In the genomic region with DNA sequence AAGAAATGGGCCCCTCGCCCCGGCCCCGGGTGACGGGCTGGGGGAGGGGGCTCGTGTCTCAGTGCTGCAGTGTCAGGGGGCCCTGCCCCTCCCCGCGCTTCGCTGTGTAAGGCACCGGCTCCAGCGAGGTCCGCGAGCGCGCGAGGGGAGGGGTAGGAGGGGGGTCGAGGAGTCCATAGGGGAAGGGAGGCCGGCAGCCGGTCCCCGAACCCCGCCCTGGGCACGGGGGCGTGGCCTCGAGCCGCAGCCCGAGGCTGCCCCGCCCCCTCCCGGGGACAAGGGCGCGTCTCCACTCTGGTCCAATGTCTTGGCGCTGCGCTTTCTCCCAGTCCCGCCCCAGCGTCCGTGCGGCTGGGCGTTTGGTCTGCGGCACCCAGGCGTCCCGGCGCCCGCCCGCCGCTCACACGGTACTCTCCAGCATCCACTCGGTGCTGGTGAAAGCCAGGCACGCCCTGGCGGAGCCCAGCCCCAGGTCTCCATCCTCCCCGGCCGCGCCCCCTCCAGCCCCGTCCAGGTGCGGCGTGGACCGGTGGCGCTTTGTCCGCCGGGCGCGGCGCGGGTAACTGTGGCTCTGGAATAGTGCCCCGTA, we compare ENCODE assay signal across 9 cellular contexts. TPM values are rescaled to one million over a fixed set of nuclear protein-coding genes. Genes with fewer than 3 reads are reported as not detected.
DNase-seq lines count a peak whose midpoint lies in the region; ATAC-seq and TF ChIP-seq lines count a peak whose summit lies in the region.
"Had no signal": no experiment of that assay in that cellular context is flagged by ENCODE, and none has a peak within 500 bp of the region (broad histone marks: within the 10 kb centered on the region; RNA-seq: fewer than 3 reads in every experiment).

No MANE protein-coding gene starts in this region.

- no peaks in the 10 kb centered on the region for H3K9me2 ChIP-seq in SK-N-SH

- H3K79me2 ChIP-seq in mammary epithelial cell (ENCODE audit: insufficient read depth, low read length) (no peaks in the 10 kb centered on the region), SK-N-SH (ENCODE audit: insufficient read depth) (no peaks in the 10 kb centered on the region)

- no TSS peak for BruUV-seq in mammary epithelial cell (replicated peaks; lab: Mats Ljungman, UMichigan)

- peak overlapping the region in 1 of 3 experiments; percentile 6 for H3K4me3 ChIP-seq in mammary epithelial cell (replicated peaks in 1 of 3; ENCODE audit: insufficient read depth in 1 of 3, low read depth in 2 of 3, low read length in 3 of 3)
- H3K4me3 ChIP-seq in spleen = peak overlapping the region in 5 of 8 donors; percentile 5 to 49 (median 13)
- H3K4me3 ChIP-seq in SK-N-SH (ENCODE audit: low read depth in 2 of 2, low read length in 1 of 2) = no peak overlapping the region

- no peaks in the 10 kb centered on the region for H3K9me3 Mint-ChIP-seq in activated naive CD4-positive, alpha-beta T cell treated with anti-CD3 and anti-CD28 coated beads, Interleukin-2, amount 10 ng/mL, durations not matched to agents 7 days and 5 days
- H3K9me3 Mint-ChIP-seq: T-helper 1 cell treated with Interleukin-12 subunit alpha and Interleukin-12 subunit beta and Interleukin-4 antibody, amounts not matched to agents 30 μg/mL and 1 μg/mL, for 36 hours had no signal

- in situ Hi-C loops in mammary epithelial cell (cut with MboI; ENCODE audit: low sequenced_read_pairs in 2 of 2) = no loop called here

- DNase-seq in NCI-H1436 (lab: John Stamatoyannopoulos, UW) (peak; percentile 51), mammary epithelial cell (no peak), iPS-NIHi7 (ENCODE audit: extremely low spot score) (peak; percentile 87), spleen (peak; percentile 73), SK-N-SH (no peak)
- DNase-seq in stimulated activated naive CD4-positive, alpha-beta T cell (lab: John Stamatoyannopoulos, UW) = no peak
- no peak for DNase-seq in activated naive CD4-positive, alpha-beta T cell treated with anti-CD3 and anti-CD28 coated beads, Interleukin-2, amount 10 ng/mL, durations not matched to agents 7 days and 5 days

- TF ChIP-seq RAD21 in SK-N-SH (IDR thresholded peaks at IDR 0.05; ENCODE audit: low read length) = no peak

- H3K9me3 ChIP-seq in mammary epithelial cell (replicated peaks; ENCODE audit: insufficient read depth, low read length) (no peaks in the 10 kb centered on the region), spleen (no peaks in the 10 kb centered on the region), SK-N-SH (no peaks in the 10 kb centered on the region)

- H2AFZ ChIP-seq in mammary epithelial cell (ENCODE audit: low read depth, low read length) (peak overlapping the region; percentile 63), SK-N-SH (ENCODE audit: low read depth) (no peak overlapping the region)

- H4K20me1 ChIP-seq in mammary epithelial cell (ENCODE audit: insufficient read depth, low read length) (no peaks in the 10 kb centered on the region), SK-N-SH (ENCODE audit: insufficient read depth) (no peaks in the 10 kb centered on the region)

- H3K9ac ChIP-seq in mammary epithelial cell (ENCODE audit: insufficient read depth, low read length) (no peak overlapping the region), SK-N-SH (no peak overlapping the region)

- H3K27me3 Mint-ChIP-seq in activated naive CD4-positive, alpha-beta T cell treated with anti-CD3 and anti-CD28 coated beads, Interleukin-2, amount 10 ng/mL, durations not matched to agents 7 days and 5 days = peaks cover 11% of the 10 kb centered on the region

- POLR2A ChIA-PET in SK-N-SH (lab: Yijun Ruan, JAX) = no interaction called here

- intact Hi-C loops in mammary epithelial cell (cut with micrococcal nuclease) = no loop called here
- intact Hi-C loops in spleen (cut with DNase I; ENCODE audit: low total_unique reads) = no loop called here

- peaks cover 17% of the 10 kb centered on the region for H3K27me3 ChIP-seq in mammary epithelial cell (ENCODE audit: insufficient read depth, low read length)
- H3K27me3 ChIP-seq in spleen (replicated peaks in 1 of 7) = peaks cover 0 to 39% (median 19%) of the 10 kb centered on the region in 7 donors
- no peaks in the 10 kb centered on the region for H3K27me3 ChIP-seq in SK-N-SH (ENCODE audit: insufficient read depth)

- no peak overlapping the region for H3K27ac Mint-ChIP-seq in activated naive CD4-positive, alpha-beta T cell treated with anti-CD3 and anti-CD28 coated beads, Interleukin-2, amount 10 ng/mL, durations not matched to agents 7 days and 5 days
- H3K27ac Mint-ChIP-seq: T-helper 1 cell treated with Interleukin-12 subunit alpha and Interleukin-12 subunit beta and Interleukin-4 antibody, amounts not matched to agents 30 μg/mL and 1 μg/mL, for 36 hours had no signal

- H3K4me1 ChIP-seq in mammary epithelial cell (ENCODE audit: insufficient read depth, low read length) (no peaks in the 10 kb centered on the region), spleen (peaks cover 0 to 18% (median 7%) of the 10 kb centered on the region in 6 donors), SK-N-SH (ENCODE audit: control insufficient read depth in 1 of 2, insufficient read depth in 2 of 2, low read depth in 1 of 2, low read length in 1 of 2) (no peaks in the 10 kb centered on the region)

- peaks cover 18% of the 10 kb centered on the region for H3K36me3 Mint-ChIP-seq in activated naive CD4-positive, alpha-beta T cell treated with anti-CD3 and anti-CD28 coated beads, Interleukin-2, amount 10 ng/mL, durations not matched to agents 7 days and 5 days

- H3F3A ChIP-seq in SK-N-SH (replicated peaks; ENCODE audit: insufficient read depth) = no peaks in the 10 kb centered on the region

- no peaks in the 10 kb centered on the region for H3K4me1 Mint-ChIP-seq in activated naive CD4-positive, alpha-beta T cell treated with anti-CD3 and anti-CD28 coated beads, Interleukin-2, amount 10 ng/mL, durations not matched to agents 7 days and 5 days

- no peak for ATAC-seq in GM19035 (IDR thresholded peaks at IDR 0.05; ENCODE audit: unreplicated experiment)

- CTCF ChIA-PET in mammary epithelial cell (lab: Charles Lee; ENCODE audit: low non-redundant PET) = no interaction called here
- CTCF ChIA-PET in SK-N-SH (lab: Yijun Ruan, JAX) = no interaction called here
- CTCF ChIA-PET in activated naive CD4-positive, alpha-beta T cell treated with anti-CD3 and anti-CD28 coated beads, Interleukin-2, amount 10 ng/mL, durations not matched to agents 7 days and 5 days (lab: Charles Lee) = no interaction called here

- no peak overlapping the region for H3K27ac ChIP-seq in mammary epithelial cell (ENCODE audit: insufficient read depth, low read depth, low read length)
- no peak overlapping the region for H3K27ac ChIP-seq in spleen
- no peak overlapping the region for H3K27ac ChIP-seq in SK-N-SH (ENCODE audit: low read depth in 2 of 2, low read length in 1 of 2)

- TF ChIP-seq CTCF in mammary epithelial cell (conservative IDR thresholded peaks at IDR 0.05 in 1 of 2, IDR thresholded peaks at IDR 0.05 in 1 of 2; ENCODE audit: extremely low read depth in 1 of 2, insufficient read depth in 1 of 2, low read depth in 1 of 2, low read length in 2 of 2) (no peak), spleen (IDR thresholded peaks at IDR 0.05 in 8 of 11, conservative IDR thresholded peaks at IDR 0.05 in 3 of 11) (no peak), SK-N-SH (IDR thresholded peaks at IDR 0.05) (no peak)

- no peak overlapping the region for H3K4me3 Mint-ChIP-seq in activated naive CD4-positive, alpha-beta T cell treated with anti-CD3 and anti-CD28 coated beads, Interleukin-2, amount 10 ng/mL, durations not matched to agents 7 days and 5 days
- H3K4me3 Mint-ChIP-seq: T-helper 1 cell treated with Interleukin-12 subunit alpha and Interleukin-12 subunit beta and Interleukin-4 antibody, amounts not matched to agents 30 μg/mL and 1 μg/mL, for 36 hours had no signal

- H3K4me2 ChIP-seq in mammary epithelial cell (ENCODE audit: insufficient read depth, low read depth, low read length) (peak overlapping the region; percentile 61), SK-N-SH (no peak overlapping the region)

- TF ChIP-seq POLR2A in spleen (IDR thresholded peaks at IDR 0.05) = no peak

- 23% methylated on average over 10 of the region's 62 CpGs for WGBS in mammary epithelial cell (ENCODE audit: low coverage, missing lambda C conversion rate)
- WGBS in spleen, 5 donors = 43 to 84% (median 51%) methylated on average over 44 to 62 of the region's 62 CpGs
- WGBS in SK-N-SH (ENCODE audit: low lambda C conversion rate) = 87% methylated on average over 47 of the region's 62 CpGs

- dilution Hi-C loops in mammary epithelial cell (cut with HindIII; ENCODE audit: low sequenced_read_pairs) = no loop called here

- no peak for TF ChIP-seq EP300 in SK-N-SH (IDR thresholded peaks at IDR 0.05; ENCODE audit: borderline replicate concordance in 1 of 2, low read depth in 1 of 2, low read length in 1 of 2)

- no peaks in the 10 kb centered on the region for H3K36me3 ChIP-seq in mammary epithelial cell (ENCODE audit: insufficient read depth, low read length)
- peaks cover 0 to 32% (median 6%) of the 10 kb centered on the region in 6 donors for H3K36me3 ChIP-seq in spleen
- no peaks in the 10 kb centered on the region for H3K36me3 ChIP-seq in SK-N-SH (replicated peaks in 1 of 2; ENCODE audit: control insufficient read depth in 1 of 2, insufficient read depth in 2 of 2, low read length in 1 of 2)

RNA-seq across cellular contexts. Expression of a gene that starts 11.1 kb away (rescaled TPM):
- total RNA-seq in mammary epithelial cell (not detected), spleen (not detected)
- polyA plus RNA-seq in mammary epithelial cell (not detected), spleen (not detected), SK-N-SH (2012; rRNA removed) (not detected in 2 replicates)
- not detected for polyA minus RNA-seq in mammary epithelial cell
- polyA plus RNA-seq in SK-N-SH (2012; cell fraction: cytosol; rRNA removed) = not detected in 2 replicates
- not detected in 2 replicates for polyA plus RNA-seq in SK-N-SH (2012; cell fraction: nucleus; rRNA removed)

RNA-seq across cellular contexts. Expression of a gene that starts 13.3 kb away (rescaled TPM):
- total RNA-seq in mammary epithelial cell (1 to 10 TPM in 1 of 2 donors, under 1 TPM in 1; 0.50 to 1.2 TPM), spleen (1 to 10 TPM; 2.2 to 6.0 (median 4.6) TPM)
- polyA plus RNA-seq in mammary epithelial cell (0.20 TPM), spleen (1 to 10 TPM in 1 of 3 donors, under 1 TPM in 2; 0.67 to 1.2 (median 0.99) TPM), SK-N-SH (2012; rRNA removed) (0.80 and 2.7 TPM in 2 replicates)
- polyA minus RNA-seq in mammary epithelial cell = not detected
- polyA plus RNA-seq in SK-N-SH (2012; cell fraction: cytosol; rRNA removed) = 1.3 and 2.0 TPM in 2 replicates
- polyA plus RNA-seq in SK-N-SH (2012; cell fraction: nucleus; rRNA removed) = 1.9 and 2.6 TPM in 2 replicates

RNA-seq across cellular contexts. Expression of a gene that starts 28.5 kb away (rescaled TPM):
- not detected for total RNA-seq in mammary epithelial cell
- 0.17 TPM for polyA plus RNA-seq in mammary epithelial cell
- not detected for polyA minus RNA-seq in mammary epithelial cell
- total RNA-seq in spleen = 100 to 1,000 TPM; 178 to 354 (median 288) TPM
- polyA plus RNA-seq in spleen = 100 to 1,000 TPM; 421 to 492 (median 452) TPM
- polyA plus RNA-seq in SK-N-SH (2012; rRNA removed) = 0.21 TPM in 1 of 2 replicates, not detected in the other
- 0.13 and 0.18 TPM in 2 replicates for polyA plus RNA-seq in SK-N-SH (2012; cell fraction: cytosol; rRNA removed)
- polyA plus RNA-seq in SK-N-SH (2012; cell fraction: nucleus; rRNA removed) = 0.17 TPM in 1 of 2 replicates, not detected in the other

RNA-seq across cellular contexts. Expression of a gene that starts 34.9 kb away (rescaled TPM):
- 10 to 100 TPM; 54.3 to 95.2 TPM for total RNA-seq in mammary epithelial cell
- polyA plus RNA-seq in mammary epithelial cell = 54.1 TPM
- 144 TPM for polyA minus RNA-seq in mammary epithelial cell
- 100 to 1,000 TPM in 1 of 7 donors, 10 to 100 TPM in 6; 66.4 to 108 (median 84.1) TPM for total RNA-seq in spleen
- polyA plus RNA-seq in spleen = 10 to 100 TPM; 26.7 to 56.3 (median 42.1) TPM
- polyA plus RNA-seq in SK-N-SH (2012; rRNA removed) = 62.2 and 83.0 TPM in 2 replicates
- polyA plus RNA-seq in SK-N-SH (2012; cell fraction: cytosol; rRNA removed) = 34.4 and 54.8 TPM in 2 replicates
- polyA plus RNA-seq in SK-N-SH (2012; cell fraction: nucleus; rRNA removed) = 126 and 148 TPM in 2 replicates

RNA-seq across cellular contexts. Expression of a gene that starts 39.1 kb away (rescaled TPM):
- total RNA-seq in mammary epithelial cell (not detected), spleen (not detected)
- polyA plus RNA-seq in mammary epithelial cell (not detected), spleen (not detected), SK-N-SH (2012; rRNA removed) (not detected in 2 replicates)
- polyA minus RNA-seq in mammary epithelial cell = not detected
- polyA plus RNA-seq in SK-N-SH (2012; cell fraction: cytosol; rRNA removed) = not detected in 2 replicates
- not detected in 2 replicates for polyA plus RNA-seq in SK-N-SH (2012; cell fraction: nucleus; rRNA removed)

Comparison
In these comparisons a context has a peak if more than half of its experiments do, and no peak if none do; other contexts are left out.
1. DNase-seq: peak in NCI-H1436 (single experiment), iPS-NIHi7 (single experiment) and spleen (single experiment); none in mammary epithelial cell (single experiment), SK-N-SH (single experiment), stimulated activated naive CD4-positive, alpha-beta T cell (0 of 6) and activated naive CD4-positive, alpha-beta T cell treated with anti-CD3 and anti-CD28 coated beads, Interleukin-2, amount 10 ng/mL, durations not matched to agents 7 days and 5 days (single experiment).
2. H3K4me3 ChIP-seq: peak in spleen (5 of 8); none in SK-N-SH (0 of 2).
3. RNA of a gene that starts 28.5 kb away (polyA plus RNA-seq): 421 to 492 TPM in spleen; 0.13 to 0.21 TPM in SK-N-SH and 0.17 TPM in mammary epithelial cell (single experiment); every median in the first group is over 100 times any median in the second.